Comparison of ENCODE assay signal across 8 cellular contexts in genomic region chr15:92655178-92655995, GRCh38. TPM values are rescaled to one million over a fixed set of nuclear protein-coding genes. Genes with fewer than 3 reads are reported as not detected.
DNase-seq lines count a peak whose midpoint lies in the region; ATAC-seq and TF ChIP-seq lines count a peak whose summit lies in the region.

TSS of gene FAM174B (minus strand) at chr15:92655775.

- no peaks in the 10 kb centered on the region for H3K79me2 ChIP-seq in SK-N-SH (ENCODE audit: insufficient read depth)

- no peak within 1 kb of the TSS for H2AFZ ChIP-seq in SK-N-SH (ENCODE audit: low read depth)

- no peak within 1 kb of the TSS for H3K4me2 ChIP-seq in SK-N-SH

- TF ChIP-seq RAD21 in SK-N-SH (IDR thresholded peaks at IDR 0.05; ENCODE audit: low read length): no peak

- CTCF ChIA-PET in SK-N-SH (lab: Yijun Ruan, JAX): interaction anchor here (0.7 to 1.6 kb wide), 6 partner anchors 10 to 142 kb away, joined by 3 to 5 read pairs (median 3); no protein-coding TSS in a partner anchor

- no peaks in the 10 kb centered on the region for H3K9me2 ChIP-seq in SK-N-SH

- no peaks in the 10 kb centered on the region for H4K20me1 ChIP-seq in SK-N-SH (ENCODE audit: insufficient read depth)

- no peaks in the 10 kb centered on the region for H3K27me3 ChIP-seq in SK-N-SH (ENCODE audit: insufficient read depth)

- TF ChIP-seq EP300 in SK-N-SH (IDR thresholded peaks at IDR 0.05; ENCODE audit: borderline replicate concordance in 1 of 2, low read depth in 1 of 2, low read length in 1 of 2): no peak

- H3K4me1 Mint-ChIP-seq in chondrocyte (ENCODE audit: low read depth): peaks cover 43% of the 10 kb centered on the region

- DNase-seq in NCI-H2029 (lab: John Stamatoyannopoulos, UW) (peak; percentile 51), NCI-H2029 treated with DMSO at 0.1 percent for 48 hours (lab: John Stamatoyannopoulos, UW) (no peak), SK-N-SH (peak; percentile 92), chondrocyte (ENCODE audit: low spot score) (no peak), lower leg skin (ENCODE audit: low spot score in 2 of 2) (peak in 1 of 2 donors; percentile 83)
- DNase-seq in stimulated activated CD4-positive, alpha-beta T cell treated with anti-CD3 and anti-CD28 coated beads, TNF-alpha, amount 100 ng/mL, for 4 hours (ENCODE audit: low read depth in 3 of 3): peak in 2 of 3 experiments; percentile 15 to 26

- H3K36me3 ChIP-seq in SK-N-SH (replicated peaks in 1 of 2; ENCODE audit: control insufficient read depth in 1 of 2, insufficient read depth in 2 of 2, low read length in 1 of 2): no peaks in the 10 kb centered on the region

- peak within 1 kb of the TSS; percentile 29 to 46; a peak in 2 of 4 replicates for H3K4me3 ChIP-seq in SK-N-SH (ENCODE audit: low read depth in 2 of 2, low read length in 1 of 2)
- H3K4me3 ChIP-seq in lower leg skin (ENCODE audit: low read depth, poor library complexity, severe bottlenecking): peak within 1 kb of the TSS; percentile 21

- peaks cover 2% of the 10 kb centered on the region for H3K9me3 Mint-ChIP-seq in chondrocyte (ENCODE audit: low read depth)

- ATAC-seq in HG02884 (IDR thresholded peaks at IDR 0.05; ENCODE audit: unreplicated experiment) (peak; percentile 45), HG02973 (IDR thresholded peaks at IDR 0.05; ENCODE audit: unreplicated experiment) (no peak)

- TF ChIP-seq POLR2A in lower leg skin (IDR thresholded peaks at IDR 0.05): no peak

- no peak within 1 kb of the TSS for H3K27ac ChIP-seq in SK-N-SH (ENCODE audit: low read depth in 2 of 2, low read length in 1 of 2)

- POLR2A ChIA-PET in SK-N-SH (lab: Yijun Ruan, JAX): interaction anchor here (1.6 kb wide), 1 partner anchor 17 kb away, joined by 6 read pairs; no protein-coding TSS in a partner anchor

- no peak within 1 kb of the TSS for H3K9ac ChIP-seq in SK-N-SH

- intact Hi-C loops in lower leg skin (cut with DNase I; ENCODE audit: low total_unique reads): no loop called here

- peaks cover 4% of the 10 kb centered on the region for H3K27me3 Mint-ChIP-seq in chondrocyte (ENCODE audit: low read depth)

- peaks cover 0 to 3% of the 10 kb centered on the region in 2 experiments; a peak in 1 of 4 replicates for H3K4me1 ChIP-seq in SK-N-SH (ENCODE audit: control insufficient read depth in 1 of 2, insufficient read depth in 2 of 2, low read depth in 1 of 2, low read length in 1 of 2)

- H3K27ac Mint-ChIP-seq in chondrocyte (ENCODE audit: unreplicated experiment): peak within 1 kb of the TSS; percentile 47

- no peaks in the 10 kb centered on the region for H3K9me3 ChIP-seq in SK-N-SH

- WGBS in SK-N-SH (ENCODE audit: low lambda C conversion rate): 16% methylated on average over 7 of the region's 100 CpGs
- 1% methylated on average over 21 to 72 of the region's 100 CpGs for WGBS in lower leg skin, 2 donors

- TF ChIP-seq CTCF in SK-N-SH (IDR thresholded peaks at IDR 0.05) (no peak), chondrocyte (IDR thresholded peaks at IDR 0.05) (no peak), lower leg skin (IDR thresholded peaks at IDR 0.05) (no peak)

- no peaks in the 10 kb centered on the region for H3F3A ChIP-seq in SK-N-SH (replicated peaks; ENCODE audit: insufficient read depth)

- H3K36me3 Mint-ChIP-seq in chondrocyte (ENCODE audit: low read depth): peaks cover 1% of the 10 kb centered on the region

- H3K4me3 Mint-ChIP-seq in chondrocyte (ENCODE audit: unreplicated experiment): peak within 1 kb of the TSS; percentile 75

TF ChIP-seq in SK-N-SH, 30 proteins besides CTCF, POLR2A, EP300 and RAD21:
- TF ChIP-seq NRF1 (IDR thresholded peaks at IDR 0.05; ENCODE audit: low read depth, low read length) (0 out of 2 replicates have a peak, but pooled peaks have one; percentile 6), YY1 (IDR thresholded peaks at IDR 0.05; ENCODE audit: low read depth) (no peak), SIN3A (IDR thresholded peaks at IDR 0.05; ENCODE audit: borderline replicate concordance, low read depth, low read length) (no peak)

RNA-seq across cellular contexts. Expression of gene FAM174B, which starts in this region (rescaled TPM):
- 0.18 and 0.30 TPM in 2 replicates for polyA plus RNA-seq in SK-N-SH (2012; rRNA removed)
- 0.12 and 0.16 TPM in 2 replicates for polyA plus RNA-seq in SK-N-SH (2012; cell fraction: cytosol; rRNA removed)
- 0.05 and 0.74 TPM in 2 replicates for polyA plus RNA-seq in SK-N-SH (2012; cell fraction: nucleus; rRNA removed)
- total RNA-seq in chondrocyte: 11.0 to 24.0 TPM (median 21.9 TPM) in 3 replicates
- total RNA-seq in lower leg skin: 10 to 100 TPM in 3 of 4 donors, 1 to 10 TPM in 1; 9.9 to 33.4 (median 18.3) TPM

Comparison
In these comparisons a context has a peak if more than half of its experiments do, and no peak if none do; other contexts are left out.
1. DNase-seq: peak in NCI-H2029 (single experiment) and stimulated activated CD4-positive, alpha-beta T cell treated with anti-CD3 and anti-CD28 coated beads, TNF-alpha, amount 100 ng/mL, for 4 hours (2 of 3); none in NCI-H2029 treated with DMSO at 0.1 percent for 48 hours (single experiment) and chondrocyte (single experiment).
2. Peak in DNase-seq and H3K4me3 ChIP-seq in SK-N-SH; RNA of the gene not detected or under 1 TPM.